8 cellular contexts compared by ENCODE assay signal in the genomic region with DNA sequence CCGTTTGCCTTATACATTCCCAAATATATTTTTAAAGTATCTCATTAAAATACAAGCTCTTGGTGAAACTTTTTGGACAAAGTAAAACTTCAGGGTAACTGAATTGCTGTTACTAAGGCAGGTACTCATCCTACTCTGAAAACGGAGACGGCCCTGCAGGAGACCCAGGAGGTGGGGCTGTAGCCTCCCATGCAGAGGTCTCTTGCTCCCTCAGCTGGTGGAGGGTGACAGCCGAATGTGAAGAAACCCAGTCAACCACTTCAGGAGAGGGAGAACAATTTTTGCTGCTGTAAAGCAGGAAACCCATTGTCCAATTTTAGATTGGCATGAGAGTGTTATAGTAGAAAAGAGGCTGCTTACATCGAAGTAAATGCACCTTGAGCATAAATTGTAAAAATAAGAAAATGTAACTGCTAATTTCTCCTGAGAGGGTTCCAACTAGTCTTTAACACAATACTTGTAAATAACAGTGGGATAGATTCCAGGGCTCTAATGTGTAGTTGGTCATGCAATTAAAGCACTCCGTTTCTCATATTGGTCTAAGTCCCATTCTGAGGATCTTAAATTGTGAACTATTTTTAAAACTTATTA.
DNase-seq lines count a peak whose midpoint lies in the region; ATAC-seq lines count a peak whose summit lies in the region.

No MANE protein-coding gene starts in this region.

- DNase-seq in COR-L47 (lab: John Stamatoyannopoulos, UW) (peak; percentile 71), NCI-H524 (lab: John Stamatoyannopoulos, UW) (peak; percentile 12 to 76), left kidney (ENCODE audit: low read depth, low spot score) (peak; percentile 79)
- peak; percentile 12 to 31 for DNase-seq in activated CD4-positive, alpha-beta T cell treated with anti-CD3 and anti-CD28 coated beads for 24 hours (ENCODE audit: low read depth in 2 of 2)
- DNase-seq in central memory CD4-positive, alpha-beta T cell = peak; percentile 42
- DNase-seq in stimulated activated CD4-positive, alpha-beta T cell treated with anti-CD3 and anti-CD28 coated beads, TNF-alpha, amount 100 ng/mL, for 24 hours (ENCODE audit: low read depth in 3 of 3) = peak in 2 of 3 experiments; percentile 19 to 52

- ATAC-seq in GM19467 (IDR thresholded peaks at IDR 0.05; ENCODE audit: unreplicated experiment) = peak; percentile 80
- peak; percentile 92 for ATAC-seq in HG03460 (IDR thresholded peaks at IDR 0.05; ENCODE audit: unreplicated experiment)

Comparison
In these comparisons a context has a peak if more than half of its experiments do, and no peak if none do; other contexts are left out.
1. Peak in every context shown above with its lines: DNase-seq and ATAC-seq.
2. DNase-seq: peak in every context shown above with its lines; median percentile 79 in left kidney; 71 in COR-L47; 44 in NCI-H524; 42 in central memory CD4-positive, alpha-beta T cell; 36 in stimulated activated CD4-positive, alpha-beta T cell treated with anti-CD3 and anti-CD28 coated beads, TNF-alpha, amount 100 ng/mL, for 24 hours; 22 in activated CD4-positive, alpha-beta T cell treated with anti-CD3 and anti-CD28 coated beads for 24 hours.